ENCODE assay signal across 1 cellular context in the genomic region with DNA sequence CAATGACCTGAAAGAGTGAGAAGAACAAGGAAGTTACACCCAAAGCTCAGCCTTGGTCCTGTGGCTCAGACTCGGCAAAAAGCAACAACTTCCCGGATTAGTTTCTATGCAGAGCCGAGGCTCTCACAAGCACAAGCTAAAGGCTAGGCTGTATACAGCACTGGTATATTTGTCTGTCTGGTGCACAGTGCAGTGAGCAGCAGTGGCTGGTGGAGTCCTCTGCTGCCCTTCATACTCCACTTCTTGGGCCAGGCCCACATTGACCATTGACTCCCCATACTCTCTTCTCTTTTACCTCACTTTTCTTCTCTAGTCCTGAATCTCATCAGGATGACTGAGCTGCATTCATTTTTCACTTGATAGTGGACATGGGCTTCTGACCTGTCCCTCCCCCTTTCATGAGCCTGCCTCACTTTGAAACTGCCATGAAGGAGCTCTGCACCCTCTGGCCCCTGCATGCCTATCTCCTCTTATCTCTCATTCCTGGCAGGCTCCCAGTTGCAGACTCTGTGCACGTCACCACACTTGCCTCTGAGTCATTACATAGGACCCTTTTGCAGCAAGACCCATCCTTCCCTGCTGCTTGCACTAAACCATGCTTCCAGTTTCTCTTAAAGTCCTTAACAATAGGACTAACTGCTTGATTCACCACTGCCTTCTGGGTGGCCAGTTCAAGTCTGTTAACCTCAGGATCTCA.
TF ChIP-seq lines count a peak whose summit lies in the region.

No MANE protein-coding gene starts in this region.

TF ChIP-seq in IMR-90, 13 proteins besides CTCF, POLR2A, EP300 and RAD21:
- TF ChIP-seq FOS (IDR thresholded peaks at IDR 0.05; ENCODE audit: low read depth, low read length) = peak; percentile 66
- no peak for TF ChIP-seq SMC3 (IDR thresholded peaks at IDR 0.05; ENCODE audit: low read depth, low read length)
- 0 out of 2 replicates have a peak, but pooled peaks have one; percentile 2 for TF ChIP-seq MAFK (IDR thresholded peaks at IDR 0.05; ENCODE audit: low read depth, low read length)
- peak; percentile 33 for TF ChIP-seq RCOR1 (IDR thresholded peaks at IDR 0.05; ENCODE audit: insufficient replicate concordance, low read length)
- TF ChIP-seq CEBPB (IDR thresholded peaks at IDR 0.05; ENCODE audit: low read depth, low read length) = peak; percentile 43; the same call in 1 of the 2 replicates
- TF ChIP-seq MXI1 (IDR thresholded peaks at IDR 0.05; ENCODE audit: borderline replicate concordance, low read depth, low read length) = 0 out of 2 replicates have a peak, but pooled peaks have one; percentile 28
- no peak for TF ChIP-seq NFE2L2 (IDR thresholded peaks at IDR 0.05; ENCODE audit: low read depth, low read length)
- TF ChIP-seq, protein P1, sequence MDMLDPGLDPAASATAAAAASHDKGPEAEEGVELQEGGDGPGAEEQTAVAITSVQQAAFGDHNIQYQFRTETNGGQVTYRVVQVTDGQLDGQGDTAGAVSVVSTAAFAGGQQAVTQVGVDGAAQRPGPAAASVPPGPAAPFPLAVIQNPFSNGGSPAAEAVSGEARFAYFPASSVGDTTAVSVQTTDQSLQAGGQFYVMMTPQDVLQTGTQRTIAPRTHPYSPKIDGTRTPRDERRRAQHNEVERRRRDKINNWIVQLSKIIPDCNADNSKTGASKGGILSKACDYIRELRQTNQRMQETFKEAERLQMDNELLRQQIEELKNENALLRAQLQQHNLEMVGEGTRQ (IDR thresholded peaks at IDR 0.05; ENCODE audit: low read depth, low read length) = no peak
- TF ChIP-seq RFX5 (IDR thresholded peaks at IDR 0.05; ENCODE audit: low read depth, low read length) = no peak
